Comparison of ENCODE assay signal across 1 cellular context in the genomic region with DNA sequence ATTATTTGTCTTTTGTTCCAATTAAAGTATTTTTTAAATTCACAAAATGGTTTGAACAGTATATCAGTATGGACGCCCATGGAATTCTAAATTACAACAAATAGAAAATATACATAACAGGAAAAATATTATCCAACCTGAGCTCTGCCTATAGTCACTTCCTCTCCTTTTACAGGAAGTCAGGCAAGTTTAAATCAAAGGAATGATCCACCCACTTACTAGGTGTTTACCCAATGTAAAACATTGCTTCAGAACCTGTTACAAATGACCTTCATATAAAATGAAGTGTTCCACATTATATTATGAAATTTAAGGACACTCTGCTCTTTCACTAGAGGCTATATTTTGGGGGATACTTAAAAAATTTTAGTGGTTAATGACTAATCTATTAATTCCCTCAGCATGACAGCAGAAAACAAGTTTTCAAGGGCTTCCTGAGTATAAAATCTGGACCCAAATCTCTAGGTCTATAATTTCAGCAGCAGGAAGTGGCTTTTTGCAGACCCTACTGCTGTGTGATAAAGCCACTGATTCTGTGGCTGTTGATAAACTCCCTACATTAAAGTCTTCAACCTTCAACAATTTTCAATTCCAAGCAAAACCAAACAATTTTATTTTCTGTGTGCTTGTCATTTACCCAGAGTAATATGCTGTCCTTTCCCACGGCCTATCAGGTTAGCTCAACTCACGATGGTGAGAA.
TF ChIP-seq lines count a peak whose summit lies in the region.

No MANE protein-coding gene starts in this region.

TF ChIP-seq in GM23338, 12 proteins besides CTCF, POLR2A, EP300 and RAD21 (continued from another document):
- TF ChIP-seq, protein P1, sequence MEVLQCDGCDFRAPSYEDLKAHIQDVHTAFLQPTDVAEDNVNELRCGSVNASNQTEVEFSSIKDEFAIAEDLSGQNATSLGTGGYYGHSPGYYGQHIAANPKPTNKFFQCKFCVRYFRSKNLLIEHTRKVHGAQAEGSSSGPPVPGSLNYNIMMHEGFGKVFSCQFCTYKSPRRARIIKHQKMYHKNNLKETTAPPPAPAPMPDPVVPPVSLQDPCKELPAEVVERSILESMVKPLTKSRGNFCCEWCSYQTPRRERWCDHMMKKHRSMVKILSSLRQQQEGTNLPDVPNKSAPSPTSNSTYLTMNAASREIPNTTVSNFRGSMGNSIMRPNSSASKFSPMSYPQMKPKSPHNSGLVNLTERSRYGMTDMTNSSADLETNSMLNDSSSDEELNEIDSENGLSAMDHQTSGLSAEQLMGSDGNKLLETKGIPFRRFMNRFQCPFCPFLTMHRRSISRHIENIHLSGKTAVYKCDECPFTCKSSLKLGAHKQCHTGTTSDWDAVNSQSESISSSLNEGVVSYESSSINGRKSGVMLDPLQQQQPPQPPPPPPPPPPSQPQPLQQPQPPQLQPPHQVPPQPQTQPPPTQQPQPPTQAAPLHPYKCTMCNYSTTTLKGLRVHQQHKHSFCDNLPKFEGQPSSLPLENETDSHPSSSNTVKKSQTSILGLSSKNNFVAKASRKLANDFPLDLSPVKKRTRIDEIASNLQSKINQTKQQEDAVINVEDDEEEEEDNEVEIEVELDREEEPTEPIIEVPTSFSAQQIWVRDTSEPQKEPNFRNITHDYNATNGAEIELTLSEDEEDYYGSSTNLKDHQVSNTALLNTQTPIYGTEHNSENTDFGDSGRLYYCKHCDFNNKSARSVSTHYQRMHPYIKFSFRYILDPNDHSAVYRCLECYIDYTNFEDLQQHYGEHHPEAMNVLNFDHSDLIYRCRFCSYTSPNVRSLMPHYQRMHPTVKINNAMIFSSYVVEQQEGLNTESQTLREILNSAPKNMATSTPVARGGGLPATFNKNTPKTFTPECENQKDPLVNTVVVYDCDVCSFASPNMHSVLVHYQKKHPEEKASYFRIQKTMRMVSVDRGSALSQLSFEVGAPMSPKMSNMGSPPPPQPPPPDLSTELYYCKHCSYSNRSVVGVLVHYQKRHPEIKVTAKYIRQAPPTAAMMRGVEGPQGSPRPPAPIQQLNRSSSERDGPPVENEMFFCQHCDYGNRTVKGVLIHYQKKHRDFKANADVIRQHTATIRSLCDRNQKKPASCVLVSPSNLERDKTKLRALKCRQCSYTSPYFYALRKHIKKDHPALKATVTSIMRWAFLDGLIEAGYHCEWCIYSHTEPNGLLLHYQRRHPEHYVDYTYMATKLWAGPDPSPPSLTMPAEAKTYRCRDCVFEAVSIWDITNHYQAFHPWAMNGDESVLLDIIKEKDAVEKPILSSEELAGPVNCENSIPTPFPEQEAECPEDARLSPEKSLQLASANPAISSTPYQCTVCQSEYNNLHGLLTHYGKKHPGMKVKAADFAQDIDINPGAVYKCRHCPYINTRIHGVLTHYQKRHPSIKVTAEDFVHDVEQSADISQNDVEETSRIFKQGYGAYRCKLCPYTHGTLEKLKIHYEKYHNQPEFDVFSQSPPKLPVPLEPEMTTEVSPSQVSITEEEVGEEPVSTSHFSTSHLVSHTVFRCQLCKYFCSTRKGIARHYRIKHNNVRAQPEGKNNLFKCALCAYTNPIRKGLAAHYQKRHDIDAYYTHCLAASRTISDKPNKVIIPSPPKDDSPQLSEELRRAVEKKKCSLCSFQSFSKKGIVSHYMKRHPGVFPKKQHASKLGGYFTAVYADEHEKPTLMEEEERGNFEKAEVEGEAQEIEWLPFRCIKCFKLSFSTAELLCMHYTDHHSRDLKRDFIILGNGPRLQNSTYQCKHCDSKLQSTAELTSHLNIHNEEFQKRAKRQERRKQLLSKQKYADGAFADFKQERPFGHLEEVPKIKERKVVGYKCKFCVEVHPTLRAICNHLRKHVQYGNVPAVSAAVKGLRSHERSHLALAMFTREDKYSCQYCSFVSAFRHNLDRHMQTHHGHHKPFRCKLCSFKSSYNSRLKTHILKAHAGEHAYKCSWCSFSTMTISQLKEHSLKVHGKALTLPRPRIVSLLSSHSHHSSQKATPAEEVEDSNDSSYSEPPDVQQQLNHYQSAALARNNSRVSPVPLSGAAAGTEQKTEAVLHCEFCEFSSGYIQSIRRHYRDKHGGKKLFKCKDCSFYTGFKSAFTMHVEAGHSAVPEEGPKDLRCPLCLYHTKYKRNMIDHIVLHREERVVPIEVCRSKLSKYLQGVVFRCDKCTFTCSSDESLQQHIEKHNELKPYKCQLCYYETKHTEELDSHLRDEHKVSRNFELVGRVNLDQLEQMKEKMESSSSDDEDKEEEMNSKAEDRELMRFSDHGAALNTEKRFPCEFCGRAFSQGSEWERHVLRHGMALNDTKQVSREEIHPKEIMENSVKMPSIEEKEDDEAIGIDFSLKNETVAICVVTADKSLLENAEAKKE (CRISPR knock-in tag; IDR thresholded peaks at IDR 0.05) = no peak
- no peak for TF ChIP-seq ZNF114 (CRISPR knock-in tag; IDR thresholded peaks at IDR 0.05)
- TF ChIP-seq, protein P2, sequence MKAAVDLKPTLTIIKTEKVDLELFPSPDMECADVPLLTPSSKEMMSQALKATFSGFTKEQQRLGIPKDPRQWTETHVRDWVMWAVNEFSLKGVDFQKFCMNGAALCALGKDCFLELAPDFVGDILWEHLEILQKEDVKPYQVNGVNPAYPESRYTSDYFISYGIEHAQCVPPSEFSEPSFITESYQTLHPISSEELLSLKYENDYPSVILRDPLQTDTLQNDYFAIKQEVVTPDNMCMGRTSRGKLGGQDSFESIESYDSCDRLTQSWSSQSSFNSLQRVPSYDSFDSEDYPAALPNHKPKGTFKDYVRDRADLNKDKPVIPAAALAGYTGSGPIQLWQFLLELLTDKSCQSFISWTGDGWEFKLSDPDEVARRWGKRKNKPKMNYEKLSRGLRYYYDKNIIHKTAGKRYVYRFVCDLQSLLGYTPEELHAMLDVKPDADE (IDR thresholded peaks at IDR 0.05) = no peak
- TF ChIP-seq EZH2phosphoT487 (IDR thresholded peaks at IDR 0.05; ENCODE audit: unreplicated experiment) = no peak
- no peak for TF ChIP-seq ZNF331 (CRISPR knock-in tag; IDR thresholded peaks at IDR 0.05; ENCODE audit: low read depth)
- no peak for TF ChIP-seq STAT1 (IDR thresholded peaks at IDR 0.05; ENCODE audit: unreplicated experiment)
- no peak for TF ChIP-seq NANOG (IDR thresholded peaks at IDR 0.05; ENCODE audit: borderline replicate concordance)
- TF ChIP-seq EZH2 (IDR thresholded peaks at IDR 0.05; ENCODE audit: low read depth, unreplicated experiment) = no peak
- TF ChIP-seq CREB1 (CRISPR knock-in tag; IDR thresholded peaks at IDR 0.05; ENCODE audit: low read depth) = no peak
- TF ChIP-seq JUNB (IDR thresholded peaks at IDR 0.05; ENCODE audit: unreplicated experiment) = no peak
- no peak for TF ChIP-seq POLR2AphosphoS5 (IDR thresholded peaks at IDR 0.05; ENCODE audit: low read depth)
TF ChIP-seq in GM23338: peak in this region for 0.
